27 cellular contexts compared by ENCODE assay signal in the genomic region with DNA sequence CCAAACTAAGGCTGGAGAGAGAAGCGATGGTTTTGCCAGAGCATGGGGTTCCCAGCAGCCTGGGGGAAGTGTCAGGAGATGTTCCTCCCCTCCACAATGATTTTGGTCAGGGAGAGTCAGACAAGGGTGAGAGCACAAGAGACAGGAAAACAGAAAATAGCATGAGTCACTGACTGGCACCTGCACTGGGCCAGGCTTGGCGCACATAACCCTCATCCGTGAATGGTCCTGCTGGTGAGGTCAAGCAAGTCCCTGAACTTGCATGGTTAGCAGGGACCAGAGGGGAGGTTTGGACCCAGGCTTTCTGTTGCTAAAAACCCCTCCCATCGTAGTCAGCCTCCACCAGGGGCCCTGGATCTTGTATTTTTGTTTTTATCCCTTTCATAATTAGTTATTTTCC.
"Had no signal": no experiment of that assay in that cellular context is flagged by ENCODE, and none has a peak within 500 bp of the region (broad histone marks: within the 10 kb centered on the region; RNA-seq: fewer than 3 reads in every experiment).

No MANE protein-coding gene starts in this region.

- H3K4me1 Mint-ChIP-seq: stimulated activated effector memory CD8-positive, alpha-beta T cell treated with anti-CD3 and anti-CD28 coated beads, Interleukin-12 subunit alpha, Interleukin-12 subunit beta, amount 100 ng/mL, for 72 hours; stimulated activated memory B cell treated with anti-CD40 and anti-IgM and Interleukin-4, amounts not matched to agents 10 μg/mL and 1 μg/mL and 100 μg/mL, for 72 hours; stimulated activated naive B cell treated with anti-CD40 and anti-IgM and Interleukin-4, amounts not matched to agents 10 μg/mL and 1 μg/mL and 100 μg/mL, for 72 hours; stimulated activated naive CD8-positive, alpha-beta T cell treated with anti-CD3 and anti-CD28 coated beads, Interleukin-15, amount 100 ng/mL, for 72 hours had no signal

- H3K27me3 ChIP-seq: testis, thyroid gland, tibial nerve, transverse colon, upper lobe of left lung, upper lobe of right lung, uterus, vagina had no signal

- H3K9me3 Mint-ChIP-seq: stimulated activated naive CD8-positive, alpha-beta T cell treated with anti-CD3 and anti-CD28 coated beads, Interleukin-15, amount 100 ng/mL, for 72 hours; stimulated activated naive CD8-positive, alpha-beta T cell treated with anti-CD3 and anti-CD28 coated beads, Interleukin-15, Interleukin-2, amounts not matched to agents 100 ng/mL and 50 ng/mL, for 24 hours; type B pancreatic cell had no signal

- H3K27ac ChIP-seq: stomach, suprapubic skin, testis, thoracic aorta, thyroid gland, tibial artery, tibial nerve, transverse colon, upper lobe of left lung, upper lobe of right lung, uterus, vagina had no signal

- H3K36me3 ChIP-seq: stomach, suprapubic skin, thoracic aorta, thyroid gland, tibial artery, tibial nerve, transverse colon, upper lobe of left lung, upper lobe of right lung, uterus, vagina had no signal

- H3K27me3 Mint-ChIP-seq: stimulated activated memory B cell treated with anti-CD40 and anti-IgM and Interleukin-4, amounts not matched to agents 10 μg/mL and 1 μg/mL and 100 μg/mL, for 72 hours; stimulated activated naive B cell treated with anti-CD40 and anti-IgM and Interleukin-4, amounts not matched to agents 10 μg/mL and 1 μg/mL and 100 μg/mL, for 72 hours; stimulated activated naive CD8-positive, alpha-beta T cell treated with anti-CD3 and anti-CD28 coated beads, Interleukin-15, Interleukin-2, amounts not matched to agents 100 ng/mL and 50 ng/mL, for 24 hours had no signal

- ATAC-seq: stimulated activated effector memory CD8-positive, alpha-beta T cell treated with anti-CD3 and anti-CD28 coated beads, Interleukin-12 subunit alpha, Interleukin-12 subunit beta, amount 100 ng/mL, for 72 hours; stimulated activated memory B cell treated with anti-CD40 and anti-IgM and Interleukin-4, amounts not matched to agents 10 μg/mL and 1 μg/mL and 100 μg/mL, for 72 hours; stimulated activated naive B cell treated with anti-CD40 and anti-IgM and Interleukin-4, amounts not matched to agents 10 μg/mL and 1 μg/mL and 100 μg/mL, for 72 hours; stimulated activated naive CD8-positive, alpha-beta T cell treated with anti-CD3 and anti-CD28 coated beads, Interleukin-15, amount 100 ng/mL, for 72 hours; stimulated activated naive CD8-positive, alpha-beta T cell treated with anti-CD3 and anti-CD28 coated beads, Interleukin-15, Interleukin-2, amounts not matched to agents 100 U/mL and 50 U/mL, for 24 hours; upper lobe of right lung had no signal

- H3K27ac Mint-ChIP-seq: stimulated activated effector memory CD8-positive, alpha-beta T cell treated with anti-CD3 and anti-CD28 coated beads, Interleukin-12 subunit alpha, Interleukin-12 subunit beta, amount 100 ng/mL, for 72 hours; stimulated activated memory B cell treated with anti-CD40 and anti-IgM and Interleukin-4, amounts not matched to agents 10 μg/mL and 1 μg/mL and 100 μg/mL, for 72 hours; stimulated activated naive B cell treated with anti-CD40 and anti-IgM and Interleukin-4, amounts not matched to agents 10 μg/mL and 1 μg/mL and 100 μg/mL, for 72 hours; stimulated activated naive CD8-positive, alpha-beta T cell treated with anti-CD3 and anti-CD28 coated beads, Interleukin-15, amount 100 ng/mL, for 72 hours; stimulated activated naive CD8-positive, alpha-beta T cell treated with anti-CD3 and anti-CD28 coated beads, Interleukin-15, Interleukin-2, amounts not matched to agents 100 ng/mL and 50 ng/mL, for 24 hours; type B pancreatic cell had no signal

- H3K36me3 Mint-ChIP-seq: stimulated activated effector memory CD8-positive, alpha-beta T cell treated with anti-CD3 and anti-CD28 coated beads, Interleukin-12 subunit alpha, Interleukin-12 subunit beta, amount 100 ng/mL, for 72 hours; stimulated activated memory B cell treated with anti-CD40 and anti-IgM and Interleukin-4, amounts not matched to agents 10 μg/mL and 1 μg/mL and 100 μg/mL, for 72 hours; stimulated activated naive B cell treated with anti-CD40 and anti-IgM and Interleukin-4, amounts not matched to agents 10 μg/mL and 1 μg/mL and 100 μg/mL, for 72 hours; type B pancreatic cell had no signal

- H3K4me1 ChIP-seq: stomach, suprapubic skin, testis, thyroid gland, tibial artery, tibial nerve, transverse colon, upper lobe of left lung, upper lobe of right lung, uterus, vagina had no signal

- DNase-seq: stimulated activated CD4-positive, alpha-beta T cell treated with anti-CD3 and anti-CD28 coated beads, Interleukin-2, amount 100 ng/mL, for 48 hours; stimulated activated CD4-positive, alpha-beta T cell treated with anti-CD3 and anti-CD28 coated beads, Interleukin-4, amount 100 ng/mL, for 1 hour; stimulated activated CD4-positive, alpha-beta T cell treated with anti-CD3 and anti-CD28 coated beads, Interleukin-4, amount 100 ng/mL, for 24 hours; stimulated activated CD4-positive, alpha-beta T cell treated with anti-CD3 and anti-CD28 coated beads, Interleukin-4, amount 100 ng/mL, for 4 hours; stimulated activated CD8-positive, alpha-beta memory T cell treated with anti-CD3 and anti-CD28 coated beads, Interleukin-4, amount 100 ng/mL, for 48 hours; stimulated activated naive B cell treated with anti-CD40 and anti-IgM and Interleukin-4, amounts not matched to agents 10 μg/mL and 1 μg/mL and 100 μg/mL, for 72 hours; stimulated activated naive CD4-positive, alpha-beta T cell; stimulated activated naive CD4-positive, alpha-beta T cell treated with Interleukin-2 at 50 U/mL for 16 hours; stimulated activated naive CD8-positive, alpha-beta T cell treated with anti-CD3 and anti-CD28 coated beads, Interleukin-15, amount 100 ng/mL, for 72 hours; stimulated activated naive CD8-positive, alpha-beta T cell treated with anti-CD3 and anti-CD28 coated beads, Interleukin-15, Interleukin-2, amounts not matched to agents 100 U/mL and 50 U/mL, for 24 hours; stomach; substantia nigra; testis; thyroid gland; tibial artery; transverse colon; upper lobe of left lung; upper lobe of right lung; uterus had no signal

- H3K4me3 ChIP-seq: stomach, suprapubic skin, testis, thoracic aorta, thyroid gland, tibial artery, tibial nerve, transverse colon, upper lobe of left lung, upper lobe of right lung, uterus, vagina had no signal

- H3K4me3 Mint-ChIP-seq: stimulated activated effector memory CD8-positive, alpha-beta T cell treated with anti-CD3 and anti-CD28 coated beads, Interleukin-12 subunit alpha, Interleukin-12 subunit beta, amount 100 ng/mL, for 72 hours; stimulated activated memory B cell treated with anti-CD40 and anti-IgM and Interleukin-4, amounts not matched to agents 10 μg/mL and 1 μg/mL and 100 μg/mL, for 72 hours; stimulated activated naive B cell treated with anti-CD40 and anti-IgM and Interleukin-4, amounts not matched to agents 10 μg/mL and 1 μg/mL and 100 μg/mL, for 72 hours; stimulated activated naive CD8-positive, alpha-beta T cell treated with anti-CD3 and anti-CD28 coated beads, Interleukin-15, amount 100 ng/mL, for 72 hours; stimulated activated naive CD8-positive, alpha-beta T cell treated with anti-CD3 and anti-CD28 coated beads, Interleukin-15, Interleukin-2, amounts not matched to agents 100 ng/mL and 50 ng/mL, for 24 hours; type B pancreatic cell had no signal

- H3K9me3 ChIP-seq: suprapubic skin, testis, thoracic aorta, thyroid gland, transverse colon, upper lobe of left lung, upper lobe of right lung, uterus, vagina had no signal
